In genomic region chr19:50724522-50725217, GRCh38 we compare ENCODE assay signal across 1 cellular context.
TF ChIP-seq lines count a peak whose summit lies in the region.

No MANE protein-coding gene starts in this region.

TF ChIP-seq in SK-N-SH, 30 proteins besides CTCF, POLR2A, EP300 and RAD21 (continued from another document):
- TF ChIP-seq, protein P1, sequence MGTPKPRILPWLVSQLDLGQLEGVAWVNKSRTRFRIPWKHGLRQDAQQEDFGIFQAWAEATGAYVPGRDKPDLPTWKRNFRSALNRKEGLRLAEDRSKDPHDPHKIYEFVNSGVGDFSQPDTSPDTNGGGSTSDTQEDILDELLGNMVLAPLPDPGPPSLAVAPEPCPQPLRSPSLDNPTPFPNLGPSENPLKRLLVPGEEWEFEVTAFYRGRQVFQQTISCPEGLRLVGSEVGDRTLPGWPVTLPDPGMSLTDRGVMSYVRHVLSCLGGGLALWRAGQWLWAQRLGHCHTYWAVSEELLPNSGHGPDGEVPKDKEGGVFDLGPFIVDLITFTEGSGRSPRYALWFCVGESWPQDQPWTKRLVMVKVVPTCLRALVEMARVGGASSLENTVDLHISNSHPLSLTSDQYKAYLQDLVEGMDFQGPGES (IDR thresholded peaks at IDR 0.05; ENCODE audit: low read depth, low read length) = no peak
- TF ChIP-seq JUND (IDR thresholded peaks at IDR 0.05) = no peak
- TF ChIP-seq, protein P2, sequence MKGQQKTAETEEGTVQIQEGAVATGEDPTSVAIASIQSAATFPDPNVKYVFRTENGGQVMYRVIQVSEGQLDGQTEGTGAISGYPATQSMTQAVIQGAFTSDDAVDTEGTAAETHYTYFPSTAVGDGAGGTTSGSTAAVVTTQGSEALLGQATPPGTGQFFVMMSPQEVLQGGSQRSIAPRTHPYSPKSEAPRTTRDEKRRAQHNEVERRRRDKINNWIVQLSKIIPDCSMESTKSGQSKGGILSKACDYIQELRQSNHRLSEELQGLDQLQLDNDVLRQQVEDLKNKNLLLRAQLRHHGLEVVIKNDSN (IDR thresholded peaks at IDR 0.05; ENCODE audit: borderline replicate concordance, low read depth) = no peak
- TF ChIP-seq FOXJ3 (CRISPR knock-in tag; IDR thresholded peaks at IDR 0.05) = no peak
- peak; percentile 84 for TF ChIP-seq POLR2AphosphoS5 (IDR thresholded peaks at IDR 0.05; ENCODE audit: low read depth, low read length)
- TF ChIP-seq GABPA (IDR thresholded peaks at IDR 0.05; ENCODE audit: low read depth) = 0 out of 2 replicates have a peak, but pooled peaks have one; percentile 19
- TF ChIP-seq EZH2phosphoT487 (IDR thresholded peaks at IDR 0.05; ENCODE audit: borderline replicate concordance, low read depth) = no peak
- TF ChIP-seq RXRA (IDR thresholded peaks at IDR 0.05; ENCODE audit: borderline replicate concordance, low read depth) = no peak
- TF ChIP-seq MEF2A (IDR thresholded peaks at IDR 0.05; ENCODE audit: borderline replicate concordance, low read depth) = no peak
- TF ChIP-seq RFX5 (IDR thresholded peaks at IDR 0.05; ENCODE audit: low read length) = no peak
- TF ChIP-seq ELF1 (IDR thresholded peaks at IDR 0.05) = no peak
- no peak for TF ChIP-seq TEAD4 (IDR thresholded peaks at IDR 0.05; ENCODE audit: borderline replicate concordance, insufficient read depth)
- TF ChIP-seq YY1 (IDR thresholded peaks at IDR 0.05; ENCODE audit: low read depth) = no peak
- TF ChIP-seq, protein P3, sequence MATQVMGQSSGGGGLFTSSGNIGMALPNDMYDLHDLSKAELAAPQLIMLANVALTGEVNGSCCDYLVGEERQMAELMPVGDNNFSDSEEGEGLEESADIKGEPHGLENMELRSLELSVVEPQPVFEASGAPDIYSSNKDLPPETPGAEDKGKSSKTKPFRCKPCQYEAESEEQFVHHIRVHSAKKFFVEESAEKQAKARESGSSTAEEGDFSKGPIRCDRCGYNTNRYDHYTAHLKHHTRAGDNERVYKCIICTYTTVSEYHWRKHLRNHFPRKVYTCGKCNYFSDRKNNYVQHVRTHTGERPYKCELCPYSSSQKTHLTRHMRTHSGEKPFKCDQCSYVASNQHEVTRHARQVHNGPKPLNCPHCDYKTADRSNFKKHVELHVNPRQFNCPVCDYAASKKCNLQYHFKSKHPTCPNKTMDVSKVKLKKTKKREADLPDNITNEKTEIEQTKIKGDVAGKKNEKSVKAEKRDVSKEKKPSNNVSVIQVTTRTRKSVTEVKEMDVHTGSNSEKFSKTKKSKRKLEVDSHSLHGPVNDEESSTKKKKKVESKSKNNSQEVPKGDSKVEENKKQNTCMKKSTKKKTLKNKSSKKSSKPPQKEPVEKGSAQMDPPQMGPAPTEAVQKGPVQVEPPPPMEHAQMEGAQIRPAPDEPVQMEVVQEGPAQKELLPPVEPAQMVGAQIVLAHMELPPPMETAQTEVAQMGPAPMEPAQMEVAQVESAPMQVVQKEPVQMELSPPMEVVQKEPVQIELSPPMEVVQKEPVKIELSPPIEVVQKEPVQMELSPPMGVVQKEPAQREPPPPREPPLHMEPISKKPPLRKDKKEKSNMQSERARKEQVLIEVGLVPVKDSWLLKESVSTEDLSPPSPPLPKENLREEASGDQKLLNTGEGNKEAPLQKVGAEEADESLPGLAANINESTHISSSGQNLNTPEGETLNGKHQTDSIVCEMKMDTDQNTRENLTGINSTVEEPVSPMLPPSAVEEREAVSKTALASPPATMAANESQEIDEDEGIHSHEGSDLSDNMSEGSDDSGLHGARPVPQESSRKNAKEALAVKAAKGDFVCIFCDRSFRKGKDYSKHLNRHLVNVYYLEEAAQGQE (IDR thresholded peaks at IDR 0.05; ENCODE audit: low read depth, low read length) = no peak
- no peak for TF ChIP-seq NFIC (IDR thresholded peaks at IDR 0.05; ENCODE audit: borderline replicate concordance)
- peak; percentile 73 for TF ChIP-seq SMC3 (IDR thresholded peaks at IDR 0.05; ENCODE audit: low read depth, low read length)
- no peak for TF ChIP-seq TCF12 (IDR thresholded peaks at IDR 0.05)
- TF ChIP-seq, protein P4, sequence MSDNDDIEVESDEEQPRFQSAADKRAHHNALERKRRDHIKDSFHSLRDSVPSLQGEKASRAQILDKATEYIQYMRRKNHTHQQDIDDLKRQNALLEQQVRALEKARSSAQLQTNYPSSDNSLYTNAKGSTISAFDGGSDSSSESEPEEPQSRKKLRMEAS (IDR thresholded peaks at IDR 0.05; ENCODE audit: low read depth) = no peak
- TF ChIP-seq FOXM1 (IDR thresholded peaks at IDR 0.05; ENCODE audit: low read depth) = no peak
- no peak for TF ChIP-seq GATA2 (CRISPR knock-in tag; IDR thresholded peaks at IDR 0.05)
- no peak; the same call in none of the 2 replicates for TF ChIP-seq RCOR1 (IDR thresholded peaks at IDR 0.05; ENCODE audit: low read length)
- peak; percentile 99 for TF ChIP-seq CHD2 (IDR thresholded peaks at IDR 0.05; ENCODE audit: low read length, partially characterized antibody)
- no peak; the same call in 1 of the 2 replicates for TF ChIP-seq MXI1 (IDR thresholded peaks at IDR 0.05; ENCODE audit: low read depth, low read length)
- no peak for TF ChIP-seq FOSL2 (IDR thresholded peaks at IDR 0.05; ENCODE audit: borderline replicate concordance, low read depth)
- TF ChIP-seq PBX3 (IDR thresholded peaks at IDR 0.05) = no peak
